In the genomic region with DNA sequence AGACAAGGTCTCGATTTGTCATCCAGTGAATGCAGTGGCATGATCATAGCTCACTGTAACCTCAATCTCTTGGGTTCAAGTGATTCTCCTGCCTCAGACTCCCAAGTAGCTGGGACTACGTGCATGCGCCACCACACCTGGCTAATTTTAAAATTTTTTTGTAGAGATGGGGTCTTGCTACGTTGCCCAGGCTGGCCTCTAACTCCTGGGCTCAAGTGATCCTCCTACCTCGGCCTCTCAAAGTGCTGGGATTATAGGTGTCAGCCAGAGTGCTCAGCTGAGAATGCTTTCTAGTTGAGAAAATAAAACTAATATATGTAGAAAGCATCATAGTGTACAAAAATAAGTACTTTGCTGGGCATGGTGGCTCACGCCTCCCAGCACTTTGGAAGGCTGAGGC, we compare ENCODE assay signal across 9 cellular contexts. TPM values are rescaled to one million over a fixed set of nuclear protein-coding genes. Genes with fewer than 3 reads are reported as not detected.
"Had no signal": no experiment of that assay in that cellular context is flagged by ENCODE, and none has a peak within 500 bp of the region (broad histone marks: within the 10 kb centered on the region; RNA-seq: fewer than 3 reads in every experiment).

No MANE protein-coding gene starts in this region.

RNA-seq across cellular contexts. Expression of gene NPFF, which starts 41.1 kb away (rescaled TPM):
- total RNA-seq: OCI-LY7, PC-3, PC-9, Peyer's patch, Right ventricle myocardium inferior, Right ventricle myocardium superior, RPMI7951, SJSA1, SK-MEL-5 had no signal
